Comparison of ENCODE assay signal across 1 cellular context in the genomic region with DNA sequence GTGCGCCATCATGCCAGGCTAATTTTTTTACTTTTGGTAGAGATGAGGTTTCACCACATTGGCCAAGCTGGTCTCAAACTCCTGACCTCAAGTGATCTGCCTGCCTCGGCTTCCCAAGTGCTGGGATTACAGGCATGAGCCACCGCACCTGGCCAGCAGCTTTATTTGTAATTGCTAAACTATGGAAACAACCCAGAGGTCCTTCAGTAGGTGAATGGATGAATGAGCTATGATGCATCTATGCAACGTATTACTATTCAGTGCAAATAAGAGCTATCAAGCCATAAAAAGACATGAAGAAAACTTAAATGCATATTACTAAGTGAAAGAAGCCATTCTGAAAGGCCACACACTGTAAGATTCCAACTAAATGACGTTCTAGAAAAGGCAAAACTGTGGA.
TF ChIP-seq lines count a peak whose summit lies in the region.

No MANE protein-coding gene starts in this region.

TF ChIP-seq in IMR-90, 13 proteins besides CTCF, POLR2A, EP300 and RAD21:
- TF ChIP-seq BHLHE40 (IDR thresholded peaks at IDR 0.05; ENCODE audit: low read depth, low read length) (no peak), MXI1 (IDR thresholded peaks at IDR 0.05; ENCODE audit: borderline replicate concordance, low read depth, low read length) (no peak), NFE2L2 (IDR thresholded peaks at IDR 0.05; ENCODE audit: low read depth, low read length) (no peak), MAZ (IDR thresholded peaks at IDR 0.05; ENCODE audit: borderline replicate concordance, low read depth, low read length) (no peak), SMC3 (IDR thresholded peaks at IDR 0.05; ENCODE audit: low read depth, low read length) (no peak), CEBPB (IDR thresholded peaks at IDR 0.05; ENCODE audit: low read depth, low read length) (no peak), RCOR1 (IDR thresholded peaks at IDR 0.05; ENCODE audit: insufficient replicate concordance, low read length) (no peak), FOS (IDR thresholded peaks at IDR 0.05; ENCODE audit: low read depth, low read length) (no peak), USF2 (IDR thresholded peaks at IDR 0.05; ENCODE audit: low read depth, low read length) (no peak), RFX5 (IDR thresholded peaks at IDR 0.05; ENCODE audit: low read depth, low read length) (no peak), MAFK (IDR thresholded peaks at IDR 0.05; ENCODE audit: low read depth, low read length) (no peak), CHD1 (IDR thresholded peaks at IDR 0.05; ENCODE audit: low read depth, low read length) (no peak)
- TF ChIP-seq, protein P1, sequence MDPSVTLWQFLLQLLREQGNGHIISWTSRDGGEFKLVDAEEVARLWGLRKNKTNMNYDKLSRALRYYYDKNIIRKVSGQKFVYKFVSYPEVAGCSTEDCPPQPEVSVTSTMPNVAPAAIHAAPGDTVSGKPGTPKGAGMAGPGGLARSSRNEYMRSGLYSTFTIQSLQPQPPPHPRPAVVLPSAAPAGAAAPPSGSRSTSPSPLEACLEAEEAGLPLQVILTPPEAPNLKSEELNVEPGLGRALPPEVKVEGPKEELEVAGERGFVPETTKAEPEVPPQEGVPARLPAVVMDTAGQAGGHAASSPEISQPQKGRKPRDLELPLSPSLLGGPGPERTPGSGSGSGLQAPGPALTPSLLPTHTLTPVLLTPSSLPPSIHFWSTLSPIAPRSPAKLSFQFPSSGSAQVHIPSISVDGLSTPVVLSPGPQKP (IDR thresholded peaks at IDR 0.05; ENCODE audit: borderline replicate concordance, low read depth, low read length) = no peak
